ENCODE assay signal across 14 cellular contexts in genomic region chr11:72641522-72641899, GRCh38. TPM values are rescaled to one million over a fixed set of nuclear protein-coding genes. Genes with fewer than 3 reads are reported as not detected.
DNase-seq lines count a peak whose midpoint lies in the region; ATAC-seq, FAIRE-seq and TF ChIP-seq lines count a peak whose summit lies in the region.
"Had no signal": no experiment of that assay in that cellular context is flagged by ENCODE, and none has a peak within 500 bp of the region (broad histone marks: within the 10 kb centered on the region; RNA-seq: fewer than 3 reads in every experiment).

No MANE protein-coding gene starts in this region.

- no peak for TF ChIP-seq POLR2A in HepG2 (IDR thresholded peaks at IDR 0.05; ENCODE audit: insufficient read depth in 1 of 2, low read depth in 2 of 2, low read length in 2 of 2)
- no peak for TF ChIP-seq POLR2A in gastrocnemius medialis (IDR thresholded peaks at IDR 0.05)

- BruUV-seq in HepG2 (replicated peaks; lab: Mats Ljungman, UMichigan): no TSS peak

- 43% methylated on average over 6 of the region's 6 CpGs for WGBS in right cardiac atrium
- 0% methylated on average over 6 of the region's 6 CpGs for WGBS in HepG2 (ENCODE audit: low lambda C conversion rate)

- H3K4me1 ChIP-seq in right cardiac atrium (ENCODE audit: control insufficient read depth, insufficient read depth, low read length) (peaks cover 8% of the 10 kb centered on the region), HepG2 (ENCODE audit: insufficient read depth, low read length) (peaks cover 8% of the 10 kb centered on the region; the same call in 1 of the 2 replicates), gastrocnemius medialis (peaks cover 18 to 33% of the 10 kb centered on the region in 2 donors)

- H3K79me2 ChIP-seq in HepG2 (ENCODE audit: insufficient read depth, low read length): no peaks in the 10 kb centered on the region

- H3K36me3 ChIP-seq in HepG2 (replicated peaks in 1 of 2; ENCODE audit: control insufficient read depth in 1 of 2, insufficient read depth in 2 of 2, low read length in 2 of 2): no peaks in the 10 kb centered on the region
- H3K36me3 ChIP-seq in gastrocnemius medialis: no peaks in the 10 kb centered on the region

- peak overlapping the region; percentile 47; the same call in 1 of the 2 replicates for H3K4me2 ChIP-seq in HepG2 (ENCODE audit: low read depth, low read length)

- no peak for FAIRE-seq in HepG2 (lab: Jason Lieb, UNC)
- FAIRE-seq: endometrium had no signal

- in situ Hi-C loops in HepG2 (cut with HindIII; ENCODE audit: extremely low pct_ligation_motif_present, low pct_unique_long_range_greater_than_20kb): loop anchor here (5.0 kb wide), 1 partner anchor 44 kb away; no protein-coding TSS in a partner anchor
- in situ Hi-C loops in gastrocnemius medialis (cut with MboI; ENCODE audit: low sequenced_read_pairs in 4 of 4): no loop called here

- TF ChIP-seq EP300 in HepG2 (IDR thresholded peaks at IDR 0.05; ENCODE audit: low read depth in 2 of 2, low read length in 2 of 2) (no peak), HepG2 (CRISPR knock-in tag; IDR thresholded peaks at IDR 0.05; ENCODE audit: borderline replicate concordance) (no peak)

- intact Hi-C loops in right cardiac atrium (cut with DNase I): loop anchor here (5.0 to 10.0 kb wide), 4 partner anchors 44 to 167 kb away; no protein-coding TSS in a partner anchor
- intact Hi-C loops in cardiac septum (cut with DNase I): loop anchor here (5.0 kb wide), 1 partner anchor 159 kb away; no protein-coding TSS in a partner anchor
- intact Hi-C loops in HepG2 (cut with micrococcal nuclease; ENCODE audit: unreplicated experiment): no loop called here
- intact Hi-C loops in gastrocnemius medialis (cut with DNase I; ENCODE audit: low total_unique reads): loop anchor here (5.0 kb wide), 1 partner anchor 169 kb away; no protein-coding TSS in a partner anchor

- peak overlapping the region; percentile 32 for H3K27ac ChIP-seq in right cardiac atrium (ENCODE audit: low read length)
- no peak overlapping the region for H3K27ac ChIP-seq in HepG2 (ENCODE audit: extremely low read length, insufficient read depth, low read length)
- H3K27ac ChIP-seq in gastrocnemius medialis: peak overlapping the region; percentile 21 to 74 (median 70)

- CTCF ChIA-PET in HepG2 (lab: Yijun Ruan, JAX; ENCODE audit: low intra/inter-chr PET ratio, low total read pairs): interaction anchor here (3.3 kb wide), 1 partner anchor 52 kb away, joined by 29 read pairs; no protein-coding TSS in a partner anchor

- POLR2A ChIA-PET in HepG2 (lab: Yijun Ruan, JAX): no interaction called here

- TF ChIP-seq CTCF in HepG2 (CRISPR knock-in tag; IDR thresholded peaks at IDR 0.05) (no peak), gastrocnemius medialis (IDR thresholded peaks at IDR 0.05 in 4 of 5, conservative IDR thresholded peaks at IDR 0.05 in 1 of 5) (no peak)

- H3K9me3 ChIP-seq in right cardiac atrium (ENCODE audit: control insufficient read depth, low read length) (no peaks in the 10 kb centered on the region), HepG2 (ENCODE audit: low read length) (no peaks in the 10 kb centered on the region), gastrocnemius medialis (no peaks in the 10 kb centered on the region)

- H3K4me3 ChIP-seq in right cardiac atrium (ENCODE audit: low read length) (peak overlapping the region; percentile 64), HepG2 (replicated peaks in 1 of 3; ENCODE audit: insufficient read depth in 1 of 3, low read depth in 2 of 3, low read length in 3 of 3) (peak overlapping the region in 1 of 3 experiments; percentile 28; a peak in 1 of 6 replicates), gastrocnemius medialis (peak overlapping the region; percentile 63 to 77 (median 68))

- H4K20me1 ChIP-seq in HepG2 (ENCODE audit: insufficient read depth, low read length): no peaks in the 10 kb centered on the region

- no peak overlapping the region for H3K9ac ChIP-seq in HepG2 (ENCODE audit: insufficient read depth, low read depth, low read length)

- DNase-seq in right cardiac atrium: no peak
- no peak for DNase-seq in cardiac septum (ENCODE audit: low spot score)
- no peak for DNase-seq in HepG2 (ENCODE audit: low spot score)
- no peak for DNase-seq in gastrocnemius medialis
- no peak for DNase-seq in NCI-H1417 treated with DMSO at 0.1 percent for 48 hours (lab: John Stamatoyannopoulos, UW)
- DNase-seq in NCI-H748 treated with DMSO at 0.1 percent for 48 hours (lab: John Stamatoyannopoulos, UW): no peak
- DNase-seq in NCI-H82 (lab: John Stamatoyannopoulos, UW): no peak
- DNase-seq: activated effector memory CD4-positive, alpha-beta T cell treated with Interleukin-2 at 50 U/mL for 16 hours; DMS 273 treated with DMSO at 0.1 percent for 48 hours; NCI-H1105 treated with DMSO at 0.1 percent for 48 hours; NCI-H446 treated with DMSO at 0.1 percent for 48 hours; T-helper 2 cell had no signal

- no peak for TF ChIP-seq RAD21 in HepG2 (CRISPR knock-in tag; IDR thresholded peaks at IDR 0.05)

- no peak overlapping the region for H2AFZ ChIP-seq in HepG2 (ENCODE audit: low read length)

- no peaks in the 10 kb centered on the region for H3K27me3 ChIP-seq in right cardiac atrium (ENCODE audit: control insufficient read depth, insufficient read depth)
- peaks cover 20 to 59% of the 10 kb centered on the region in 2 experiments; a peak in 4 of 5 replicates for H3K27me3 ChIP-seq in HepG2 (ENCODE audit: control insufficient read depth in 1 of 2, insufficient read depth in 2 of 2, low read length in 2 of 2)
- H3K27me3 ChIP-seq in gastrocnemius medialis: peaks cover 0 to 11% (median 0%) of the 10 kb centered on the region in 3 donors

- ATAC-seq in right cardiac atrium: no peak
- no peak for ATAC-seq in HepG2
- ATAC-seq in gastrocnemius medialis: no peak
- no peak for ATAC-seq in HG03159 (IDR thresholded peaks at IDR 0.05; ENCODE audit: unreplicated experiment)

TF ChIP-seq in HepG2, 621 proteins besides CTCF, POLR2A, EP300 and RAD21:
- TF ChIP-seq DDIT3 (CRISPR knock-in tag; IDR thresholded peaks at IDR 0.05): no peak
- 0 out of 2 replicates have a peak, but pooled peaks have one; percentile 73 for TF ChIP-seq EZH2 (conservative IDR thresholded peaks at IDR 0.05; ENCODE audit: low read depth, low read length)

RNA-seq across cellular contexts. Expression of gene PDE2A, which starts 32.7 kb away (rescaled TPM):
- total RNA-seq in right cardiac atrium (10 to 100 TPM; 32.1 to 43.9 (median 37.0) TPM), cardiac septum (28.8 TPM), HepG2 (2016; rRNA removed; fragmentation: Illumina TruSeq; extraction: Trizol) (not detected in 2 replicates), gastrocnemius medialis (10 to 100 TPM; 13.4 to 26.6 (median 21.9) TPM)
- polyA plus RNA-seq in right cardiac atrium (43.1 TPM), HepG2 (2011; rRNA removed) (2.8 and 3.1 TPM in 2 replicates)
- not detected in 2 replicates for total RNA-seq in HepG2 (2016; cell fraction: cytosol; rRNA removed; fragmentation: Illumina TruSeq; extraction: Trizol; ENCODE audit: low read depth)
- total RNA-seq in HepG2 (2016; cell fraction: insoluble cytoplasmic fraction; rRNA removed; fragmentation: Illumina TruSeq; extraction: Trizol): 0.19 TPM in 1 of 2 replicates, not detected in the other
- not detected in 2 replicates for total RNA-seq in HepG2 (2016; cell fraction: membrane; rRNA removed; fragmentation: Illumina TruSeq; extraction: Trizol)
- 0.81 TPM in 1 of 2 replicates, not detected in the other for total RNA-seq in HepG2 (2016; cell fraction: nucleus; rRNA removed; fragmentation: Illumina TruSeq; extraction: Trizol)
- polyA plus RNA-seq in HepG2 (2011; cell fraction: cytosol; rRNA removed): 0.74 and 0.82 TPM in 2 replicates
- 12.4 and 12.9 TPM in 2 replicates for polyA plus RNA-seq in HepG2 (2011; cell fraction: nucleus; rRNA removed)
- polyA plus RNA-seq in HepG2 (2012): 1.1 and 1.3 TPM in 2 replicates
- not detected in 2 replicates for polyA plus RNA-seq in HepG2 (2016; cell fraction: cytosol; fragmentation: Illumina TruSeq; extraction: Trizol; ENCODE audit: low read depth)
- not detected in 2 replicates for polyA plus RNA-seq in HepG2 (2016; cell fraction: insoluble cytoplasmic fraction; fragmentation: Illumina TruSeq; extraction: Trizol; ENCODE audit: low read depth)
- not detected in 2 replicates for polyA plus RNA-seq in HepG2 (2016; cell fraction: membrane; fragmentation: Illumina TruSeq; extraction: Trizol; ENCODE audit: low read depth)
- polyA plus RNA-seq in HepG2 (2016; cell fraction: nucleus; fragmentation: Illumina TruSeq; extraction: Trizol; ENCODE audit: insufficient read depth, low read depth): not detected in 2 replicates
- 1.6 and 410 TPM in 2 replicates for polyA minus RNA-seq in HepG2 (2011; rRNA and poly(A)+ RNA removed; ENCODE audit: low replicate concordance)
- 0.62 and 1.1 TPM in 2 replicates for polyA minus RNA-seq in HepG2 (2011; cell fraction: cytosol; rRNA and poly(A)+ RNA removed)
- 2.2 and 3.6 TPM in 2 replicates for polyA minus RNA-seq in HepG2 (2011; cell fraction: nucleus; rRNA and poly(A)+ RNA removed)

Comparison
In these comparisons a context has a peak if more than half of its experiments do, and no peak if none do; other contexts are left out.
1. RNA of gene PDE2A, which starts 32.7 kb away (total RNA-seq): 32.1 to 43.9 TPM in right cardiac atrium, 28.8 TPM in cardiac septum (single experiment) and 13.4 to 26.6 TPM in gastrocnemius medialis; 0.19 to 0.81 TPM in HepG2; every median in the first group is over 4 times any median in the second.